16 cellular contexts compared by ENCODE assay signal in genomic region chr7:94228223-94228622, GRCh38.
"Had no signal": no experiment of that assay in that cellular context is flagged by ENCODE, and none has a peak within 500 bp of the region (broad histone marks: within the 10 kb centered on the region; RNA-seq: fewer than 3 reads in every experiment).

No MANE protein-coding gene starts in this region.

- H3K27ac Mint-ChIP-seq: dendritic cell treated with granulocyte-macrophage colony-stimulating factor and Interleukin-4, amounts not matched to agents 40 ng/mL and 50 ng/mL, for 4 days; effector memory CD8-positive, alpha-beta T cell; naive thymus-derived CD4-positive, alpha-beta T cell; nephron progenitor cell; stimulated activated naive B cell treated with anti-CD40 and anti-IgM and Interleukin-4, amounts not matched to agents 10 μg/mL and 1 μg/mL and 100 μg/mL, for 72 hours; stimulated activated naive CD8-positive, alpha-beta T cell treated with anti-CD3 and anti-CD28 coated beads, Interleukin-15, amount 100 ng/mL, for 72 hours had no signal

- H3K27ac ChIP-seq: foreskin keratinocyte, neutrophil, thoracic aorta, transverse colon had no signal

- H3K4me1 Mint-ChIP-seq: naive thymus-derived CD4-positive, alpha-beta T cell; stimulated activated naive B cell treated with anti-CD40 and anti-IgM and Interleukin-4, amounts not matched to agents 10 μg/mL and 1 μg/mL and 100 μg/mL, for 72 hours; stimulated activated naive CD8-positive, alpha-beta T cell treated with anti-CD3 and anti-CD28 coated beads, Interleukin-15, amount 100 ng/mL, for 72 hours had no signal

- H3K4me3 Mint-ChIP-seq: dendritic cell treated with granulocyte-macrophage colony-stimulating factor and Interleukin-4, amounts not matched to agents 40 ng/mL and 50 ng/mL, for 4 days; effector memory CD8-positive, alpha-beta T cell; naive thymus-derived CD4-positive, alpha-beta T cell; nephron progenitor cell; stimulated activated naive B cell treated with anti-CD40 and anti-IgM and Interleukin-4, amounts not matched to agents 10 μg/mL and 1 μg/mL and 100 μg/mL, for 72 hours; stimulated activated naive CD8-positive, alpha-beta T cell treated with anti-CD3 and anti-CD28 coated beads, Interleukin-15, amount 100 ng/mL, for 72 hours had no signal

- H3K4me1 ChIP-seq: foreskin keratinocyte, transverse colon had no signal

- H3K36me3 ChIP-seq: neutrophil, thoracic aorta, transverse colon had no signal

- H3K36me3 Mint-ChIP-seq: naive thymus-derived CD4-positive, alpha-beta T cell; stimulated activated naive B cell treated with anti-CD40 and anti-IgM and Interleukin-4, amounts not matched to agents 10 μg/mL and 1 μg/mL and 100 μg/mL, for 72 hours had no signal

- DNase-seq: effector memory CD8-positive, alpha-beta T cell; erythroblast; foreskin keratinocyte; kidney glomerular epithelial cell; naive thymus-derived CD4-positive, alpha-beta T cell; nephron progenitor cell; posterior cingulate gyrus; stimulated activated CD4-positive, alpha-beta T cell treated with anti-CD3 and anti-CD28 coated beads, Interleukin-2, amount 100 ng/mL, for 24 hours; stimulated activated CD4-positive, alpha-beta T cell treated with anti-CD3 and anti-CD28 coated beads, Interleukin-4, amount 100 ng/mL, for 4 hours; stimulated activated naive B cell treated with anti-CD40 and anti-IgM and Interleukin-4, amounts not matched to agents 10 μg/mL and 1 μg/mL and 100 μg/mL, for 72 hours; stimulated activated naive CD8-positive, alpha-beta T cell treated with anti-CD3 and anti-CD28 coated beads, Interleukin-15, amount 100 ng/mL, for 72 hours; transverse colon had no signal

- H3K27me3 Mint-ChIP-seq: dendritic cell treated with granulocyte-macrophage colony-stimulating factor and Interleukin-4, amounts not matched to agents 40 ng/mL and 50 ng/mL, for 4 days; effector memory CD8-positive, alpha-beta T cell had no signal

- H3K9me3 Mint-ChIP-seq: dendritic cell treated with granulocyte-macrophage colony-stimulating factor and Interleukin-4, amounts not matched to agents 40 ng/mL and 50 ng/mL, for 4 days; effector memory CD8-positive, alpha-beta T cell; stimulated activated naive B cell treated with anti-CD40 and anti-IgM and Interleukin-4, amounts not matched to agents 10 μg/mL and 1 μg/mL and 100 μg/mL, for 72 hours; stimulated activated naive CD8-positive, alpha-beta T cell treated with anti-CD3 and anti-CD28 coated beads, Interleukin-15, amount 100 ng/mL, for 72 hours had no signal

- H3K4me3 ChIP-seq: thoracic aorta, transverse colon had no signal

- H3K9me3 ChIP-seq: neutrophil, thoracic aorta, transverse colon had no signal

- ATAC-seq: effector memory CD8-positive, alpha-beta T cell; foreskin keratinocyte; naive thymus-derived CD4-positive, alpha-beta T cell; sciatic nerve; stimulated activated naive B cell treated with anti-CD40 and anti-IgM and Interleukin-4, amounts not matched to agents 10 μg/mL and 1 μg/mL and 100 μg/mL, for 72 hours; stimulated activated naive CD8-positive, alpha-beta T cell treated with anti-CD3 and anti-CD28 coated beads, Interleukin-15, amount 100 ng/mL, for 72 hours had no signal

- H3K27me3 ChIP-seq: neutrophil, transverse colon had no signal
